In the genomic region with DNA sequence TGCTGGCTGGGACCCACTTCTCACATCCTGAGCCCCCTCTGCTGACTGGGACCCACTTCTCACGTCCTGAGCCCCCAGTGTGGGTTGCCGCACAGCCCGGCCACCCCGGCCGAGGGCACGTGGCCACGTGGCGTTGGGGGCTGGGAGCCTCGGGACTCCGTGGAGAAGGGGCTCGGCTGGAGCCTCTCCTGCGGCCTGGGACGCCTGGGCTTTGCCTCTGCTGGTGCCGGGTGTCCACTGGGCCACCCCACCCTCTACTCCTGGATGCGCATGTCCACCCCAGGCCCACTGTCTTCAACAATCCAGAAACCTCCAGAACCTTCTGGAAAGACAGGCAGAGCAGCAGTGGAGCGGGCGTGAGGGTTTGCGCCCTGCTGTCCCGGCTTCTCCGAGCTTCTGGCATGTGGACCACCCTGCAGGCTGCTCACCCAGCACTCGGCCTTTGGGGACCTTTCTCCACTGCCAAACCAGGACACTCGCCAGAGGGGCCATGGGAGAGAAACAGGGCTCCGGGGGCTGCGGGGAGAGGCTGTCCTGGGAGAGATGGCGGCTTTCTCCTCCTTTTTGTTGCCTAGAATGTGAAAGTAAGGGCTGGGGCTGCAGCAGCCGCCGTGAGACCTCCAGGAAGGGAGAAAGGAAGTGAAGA, we compare ENCODE assay signal across 16 cellular contexts. TPM values are rescaled to one million over a fixed set of nuclear protein-coding genes. Genes with fewer than 3 reads are reported as not detected.
DNase-seq lines count a peak whose midpoint lies in the region; ATAC-seq and TF ChIP-seq lines count a peak whose summit lies in the region.
"Had no signal": no experiment of that assay in that cellular context is flagged by ENCODE, and none has a peak within 500 bp of the region (broad histone marks: within the 10 kb centered on the region; RNA-seq: fewer than 3 reads in every experiment).

No MANE protein-coding gene starts in this region.

- 79 to 90% (median 83%) methylated on average over 19 to 27 of the region's 27 CpGs for WGBS in heart left ventricle, 4 donors
- WGBS in heart right ventricle, 2 donors, result 82 to 85% methylated on average over 27 of the region's 27 CpGs

- H3K4me2 ChIP-seq in PC-3 (ENCODE audit: low read length), result peak overlapping the region; percentile 54

- H3K4me3 ChIP-seq in heart left ventricle (no peak overlapping the region), heart right ventricle (no peak overlapping the region), PC-3 (ENCODE audit: low read length) (no peak overlapping the region)
- H3K4me3 ChIP-seq: SJCRH30 had no signal

- POLR2A ChIA-PET in PC-3 (lab: Charles Lee; ENCODE audit: unreplicated experiment), result no interaction called here

- H3K4me1 ChIP-seq in heart left ventricle (no peaks in the 10 kb centered on the region), heart right ventricle (no peaks in the 10 kb centered on the region), PC-3 (ENCODE audit: insufficient read depth, low read length) (peaks cover 20% of the 10 kb centered on the region)
- H3K4me1 ChIP-seq: SJCRH30 had no signal

- no peaks in the 10 kb centered on the region for H3K9me3 ChIP-seq in heart left ventricle
- H3K9me3 ChIP-seq in heart right ventricle, result no peaks in the 10 kb centered on the region
- no peaks in the 10 kb centered on the region for H3K9me3 ChIP-seq in PC-3 (ENCODE audit: low read length)
- H3K9me3 ChIP-seq: SJCRH30 had no signal

- TF ChIP-seq CTCF in heart left ventricle (IDR thresholded peaks at IDR 0.05) (no peak), heart right ventricle (IDR thresholded peaks at IDR 0.05) (no peak), PC-3 (conservative IDR thresholded peaks at IDR 0.05; ENCODE audit: low read depth, low read length) (no peak)

- no peaks in the 10 kb centered on the region for H3F3A ChIP-seq in PC-3 (ENCODE audit: low read length, unreplicated experiment)

- H3K4me1 Mint-ChIP-seq in activated T-helper 2 cell treated with anti-CD3 and anti-CD28 coated beads, Interferon-gamma antibody, Interleukin-2, Interleukin-4, amounts not matched to agents 10 μg/mL and 5 μg/mL and 100 μg/mL, durations not matched to agents 14 hours and 24 hours and 36 hours (ENCODE audit: low read depth), result peaks cover 25% of the 10 kb centered on the region

- no peak for TF ChIP-seq POLR2A in heart left ventricle (IDR thresholded peaks at IDR 0.05)

- H3K27me3 ChIP-seq in heart left ventricle (peaks cover 5 to 89% (median 16%) of the 10 kb centered on the region in 9 donors), heart right ventricle (peaks cover 0 to 96% (median 83%) of the 10 kb centered on the region in 7 donors), PC-3 (ENCODE audit: low read length) (peaks cover 30% of the 10 kb centered on the region)

- BruUV-seq in PC-3 (replicated peaks; lab: Mats Ljungman, UMichigan), result no TSS peak

- no peak overlapping the region for H3K4me3 Mint-ChIP-seq in activated T-helper 2 cell treated with anti-CD3 and anti-CD28 coated beads, Interferon-gamma antibody, Interleukin-2, Interleukin-4, amounts not matched to agents 10 μg/mL and 5 μg/mL and 100 μg/mL, durations not matched to agents 14 hours and 24 hours and 36 hours (ENCODE audit: low read depth)
- H3K4me3 Mint-ChIP-seq: B cell, H9 had no signal

- H3K27me3 Mint-ChIP-seq in activated T-helper 2 cell treated with anti-CD3 and anti-CD28 coated beads, Interferon-gamma antibody, Interleukin-2, Interleukin-4, amounts not matched to agents 10 μg/mL and 5 μg/mL and 100 μg/mL, durations not matched to agents 14 hours and 24 hours and 36 hours (ENCODE audit: low read depth), result peaks cover 2% of the 10 kb centered on the region

- CTCF ChIA-PET in PC-3 (lab: Charles Lee), result no interaction called here

- no peaks in the 10 kb centered on the region for H4K20me1 ChIP-seq in PC-3 (ENCODE audit: low read length)

- intact Hi-C loops in heart left ventricle (cut with DNase I), result no loop called here
- intact Hi-C loops in heart right ventricle (cut with DNase I), result no loop called here
- intact Hi-C loops in PC-3 (cut with micrococcal nuclease), result no loop called here
- intact Hi-C loops in posterior vena cava (cut with DNase I), result no loop called here
- intact Hi-C loops in activated T-helper 2 cell treated with anti-CD3 and anti-CD28 coated beads, Interferon-gamma antibody, Interleukin-2, Interleukin-4, amounts not matched to agents 10 μg/mL and 5 μg/mL and 100 μg/mL, durations not matched to agents 14 hours and 24 hours and 36 hours (cut with micrococcal nuclease), result no loop called here

- no peaks in the 10 kb centered on the region for H3K36me3 Mint-ChIP-seq in activated T-helper 2 cell treated with anti-CD3 and anti-CD28 coated beads, Interferon-gamma antibody, Interleukin-2, Interleukin-4, amounts not matched to agents 10 μg/mL and 5 μg/mL and 100 μg/mL, durations not matched to agents 14 hours and 24 hours and 36 hours (ENCODE audit: low read depth)
- H3K36me3 Mint-ChIP-seq: CD4-positive, alpha-beta memory T cell had no signal

- H3K36me3 ChIP-seq in heart left ventricle (no peaks in the 10 kb centered on the region), heart right ventricle (no peaks in the 10 kb centered on the region), PC-3 (ENCODE audit: low read depth, low read length) (no peaks in the 10 kb centered on the region)
- H3K36me3 ChIP-seq: SJCRH30 had no signal

- no peaks in the 10 kb centered on the region for H3K9me3 Mint-ChIP-seq in activated T-helper 2 cell treated with anti-CD3 and anti-CD28 coated beads, Interferon-gamma antibody, Interleukin-2, Interleukin-4, amounts not matched to agents 10 μg/mL and 5 μg/mL and 100 μg/mL, durations not matched to agents 14 hours and 24 hours and 36 hours
- H3K9me3 Mint-ChIP-seq: H9 had no signal

- H3K27ac ChIP-seq in heart left ventricle, result no peak overlapping the region
- H3K27ac ChIP-seq in heart right ventricle, result no peak overlapping the region
- no peak overlapping the region for H3K27ac ChIP-seq in PC-3 (ENCODE audit: low read length)
- H3K27ac ChIP-seq: SJCRH30 had no signal

- no peaks in the 10 kb centered on the region for H3K79me2 ChIP-seq in PC-3 (ENCODE audit: low read length)

- DNase-seq in heart left ventricle (peak in 3 of 5 donors; percentile 12 to 53 (median 16)), heart right ventricle (no peak), PC-3 (no peak), posterior vena cava (ENCODE audit: low spot score) (peak; percentile 70), SHP77 treated with DMSO at 0.1 percent for 48 hours (lab: John Stamatoyannopoulos, UW) (no peak)
- DNase-seq in effector CD4-positive, alpha-beta T cell, result peak; percentile 1
- DNase-seq in activated T-helper 2 cell treated with anti-CD3 and anti-CD28 coated beads, Interferon-gamma antibody, Interleukin-2, Interleukin-4, amounts not matched to agents 10 μg/mL and 5 μg/mL and 100 μg/mL, durations not matched to agents 14 hours and 24 hours and 36 hours (ENCODE audit: low spot score), result no peak
- DNase-seq: Calu3, DMS53, H9, IMR-90, NCI-H187, NCI-H526 treated with DMSO at 0.1 percent for 48 hours, SJCRH30 had no signal

- no peak overlapping the region for H2AFZ ChIP-seq in PC-3 (ENCODE audit: low read length)

- ATAC-seq in heart left ventricle (no peak), heart right ventricle (no peak), PC-3 (no peak)

- no peaks in the 10 kb centered on the region for H3K9me2 ChIP-seq in PC-3 (replicated peaks; ENCODE audit: low read length)

- no peak overlapping the region for H3K27ac Mint-ChIP-seq in activated T-helper 2 cell treated with anti-CD3 and anti-CD28 coated beads, Interferon-gamma antibody, Interleukin-2, Interleukin-4, amounts not matched to agents 10 μg/mL and 5 μg/mL and 100 μg/mL, durations not matched to agents 14 hours and 24 hours and 36 hours
- H3K27ac Mint-ChIP-seq: H9 had no signal

- H3K9ac ChIP-seq in PC-3 (ENCODE audit: low read length), result no peak overlapping the region

RNA-seq across cellular contexts. Expression of a gene that starts 29.9 kb away (rescaled TPM):
- total RNA-seq in heart left ventricle (10 to 100 TPM in 4 of 9 donors, 1 to 10 TPM in 5; 7.9 to 14.5 (median 9.6) TPM), heart right ventricle (10 to 100 TPM in 3 of 10 donors, 1 to 10 TPM in 7; 7.4 to 13.8 (median 9.0) TPM), PC-3 (2014; rRNA removed) (44.4 and 48.3 TPM in 2 replicates), posterior vena cava (10 to 100 TPM; 11.2 to 13.6 TPM)
- polyA plus RNA-seq in heart left ventricle (10 to 100 TPM; 10.9 to 21.1 TPM), heart right ventricle (10 to 100 TPM; 20.8 to 22.2 TPM)
- total RNA-seq in activated T-helper 2 cell treated with anti-CD3 and anti-CD28 coated beads, Interferon-gamma antibody, Interleukin-2, Interleukin-4, amounts not matched to agents 10 μg/mL and 5 μg/mL and 100 μg/mL, durations not matched to agents 14 hours and 24 hours and 36 hours, result 39.3 and 39.8 TPM in 2 replicates

RNA-seq across cellular contexts. Expression of a gene that starts 30.0 kb away (rescaled TPM):
- 1 to 10 TPM; 4.1 to 9.9 (median 8.5) TPM for total RNA-seq in heart left ventricle
- 10 to 100 TPM; 12.8 to 14.7 TPM for polyA plus RNA-seq in heart left ventricle
- total RNA-seq in heart right ventricle, result 10 to 100 TPM in 2 of 10 donors, 1 to 10 TPM in 8; 7.2 to 11.1 (median 8.6) TPM
- polyA plus RNA-seq in heart right ventricle, result 10 to 100 TPM; 12.4 to 19.9 TPM
- total RNA-seq in PC-3 (2014; rRNA removed), result 26.7 and 37.9 TPM in 2 replicates
- total RNA-seq in posterior vena cava, result 10 to 100 TPM in 1 of 2 donors, 1 to 10 TPM in 1; 9.7 to 10.2 TPM
- total RNA-seq in activated T-helper 2 cell treated with anti-CD3 and anti-CD28 coated beads, Interferon-gamma antibody, Interleukin-2, Interleukin-4, amounts not matched to agents 10 μg/mL and 5 μg/mL and 100 μg/mL, durations not matched to agents 14 hours and 24 hours and 36 hours, result 36.7 and 37.6 TPM in 2 replicates

Comparison
In these comparisons a context has a peak if more than half of its experiments do, and no peak if none do; other contexts are left out.
1. DNase-seq: peak in heart left ventricle (3 of 5), effector CD4-positive, alpha-beta T cell (single experiment) and posterior vena cava (single experiment); none in heart right ventricle (0 of 2), PC-3 (single experiment), SHP77 treated with DMSO at 0.1 percent for 48 hours (single experiment) and activated T-helper 2 cell treated with anti-CD3 and anti-CD28 coated beads, Interferon-gamma antibody, Interleukin-2, Interleukin-4, amounts not matched to agents 10 μg/mL and 5 μg/mL and 100 μg/mL, durations not matched to agents 14 hours and 24 hours and 36 hours (single experiment).